Comparison of ENCODE assay signal across 14 cellular contexts in genomic region chr4:131974730-131975129, GRCh38.
DNase-seq lines count a peak whose midpoint lies in the region; ATAC-seq lines count a peak whose summit lies in the region.
"Had no signal": no experiment of that assay in that cellular context is flagged by ENCODE, and none has a peak within 500 bp of the region (broad histone marks: within the 10 kb centered on the region; RNA-seq: fewer than 3 reads in every experiment).

No MANE protein-coding gene starts in this region.

- H3K27me3 Mint-ChIP-seq in CD8-positive, alpha-beta memory T cell = no peaks in the 10 kb centered on the region
- no peaks in the 10 kb centered on the region for H3K27me3 Mint-ChIP-seq in activated naive CD8-positive, alpha-beta T cell treated with anti-CD3 and anti-CD28 coated beads, Interleukin-2, amount 50 U/mL, for 24 hours
- no peaks in the 10 kb centered on the region for H3K27me3 Mint-ChIP-seq in memory B cell

- H3K4me3 ChIP-seq in CD8-positive, alpha-beta memory T cell (ENCODE audit: low read length) = no peak overlapping the region
- peak overlapping the region; percentile 65 for H3K4me3 ChIP-seq in Jurkat, Clone E6-1 (ENCODE audit: low read length)
- H3K4me3 ChIP-seq: mucosa of descending colon had no signal

- H3K36me3 Mint-ChIP-seq in CD8-positive, alpha-beta memory T cell = no peaks in the 10 kb centered on the region
- no peaks in the 10 kb centered on the region for H3K36me3 Mint-ChIP-seq in activated naive CD8-positive, alpha-beta T cell treated with anti-CD3 and anti-CD28 coated beads, Interleukin-2, amount 50 U/mL, for 24 hours (ENCODE audit: low read depth)
- peaks cover 3% of the 10 kb centered on the region for H3K36me3 Mint-ChIP-seq in memory B cell

- no peak for DNase-seq in CD8-positive, alpha-beta memory T cell
- DNase-seq in Jurkat, Clone E6-1 (ENCODE audit: low read depth, low spot score) = no peak
- DNase-seq in activated naive CD8-positive, alpha-beta T cell treated with anti-CD3 and anti-CD28 coated beads, Interleukin-2, amount 50 U/mL, for 24 hours = no peak
- DNase-seq in memory B cell (ENCODE audit: low spot score in 2 of 2) = no peak
- no peak for DNase-seq in cortex of kidney (lab: John Stamatoyannopoulos, UW)
- DNase-seq in NCI-H1092 (lab: John Stamatoyannopoulos, UW) = no peak
- DNase-seq in NCI-H510A treated with DMSO at 0.1 percent for 48 hours (lab: John Stamatoyannopoulos, UW) = no peak
- no peak for DNase-seq in SW480 (ENCODE audit: low spot score)
- DNase-seq: activated CD4-positive, alpha-beta T cell treated with anti-CD3 and anti-CD28 coated beads for 1 hour; COR-L47; HCEC 1CT; mucosa of descending colon; NCI-H446 treated with DMSO at 0.1 percent for 48 hours; SHP77 had no signal

- no peaks in the 10 kb centered on the region for H3K4me1 Mint-ChIP-seq in CD8-positive, alpha-beta memory T cell
- no peaks in the 10 kb centered on the region for H3K4me1 Mint-ChIP-seq in activated naive CD8-positive, alpha-beta T cell treated with anti-CD3 and anti-CD28 coated beads, Interleukin-2, amount 50 U/mL, for 24 hours
- no peaks in the 10 kb centered on the region for H3K4me1 Mint-ChIP-seq in memory B cell

- H3K27ac ChIP-seq in CD8-positive, alpha-beta memory T cell (ENCODE audit: low read depth, low read length) = no peak overlapping the region

- no peaks in the 10 kb centered on the region for H3K36me3 ChIP-seq in CD8-positive, alpha-beta memory T cell (ENCODE audit: insufficient read depth, low read length)

- H3K4me1 ChIP-seq in CD8-positive, alpha-beta memory T cell (ENCODE audit: insufficient read depth, low read length) = no peaks in the 10 kb centered on the region

- H3K27ac Mint-ChIP-seq in CD8-positive, alpha-beta memory T cell = no peak overlapping the region
- H3K27ac Mint-ChIP-seq in activated naive CD8-positive, alpha-beta T cell treated with anti-CD3 and anti-CD28 coated beads, Interleukin-2, amount 50 U/mL, for 24 hours = no peak overlapping the region
- H3K27ac Mint-ChIP-seq in memory B cell = no peak overlapping the region

- CTCF ChIA-PET in CD8-positive, alpha-beta memory T cell (lab: Charles Lee) = no interaction called here

- peaks cover 0 to 28% (median 15%) of the 10 kb centered on the region in 5 donors for H3K9me3 Mint-ChIP-seq in CD8-positive, alpha-beta memory T cell
- H3K9me3 Mint-ChIP-seq in activated naive CD8-positive, alpha-beta T cell treated with anti-CD3 and anti-CD28 coated beads, Interleukin-2, amount 50 U/mL, for 24 hours = peaks cover 12% of the 10 kb centered on the region
- peaks cover 5% of the 10 kb centered on the region for H3K9me3 Mint-ChIP-seq in memory B cell

- no peak for ATAC-seq in activated naive CD8-positive, alpha-beta T cell treated with anti-CD3 and anti-CD28 coated beads, Interleukin-2, amount 50 U/mL, for 24 hours
- ATAC-seq in memory B cell (ENCODE audit: low read depth) = no peak
- ATAC-seq: mucosa of descending colon had no signal

- H3K9me3 ChIP-seq in CD8-positive, alpha-beta memory T cell (ENCODE audit: low read length) = no peaks in the 10 kb centered on the region

- no peaks in the 10 kb centered on the region for H3K27me3 ChIP-seq in CD8-positive, alpha-beta memory T cell (ENCODE audit: insufficient read depth, low read length, poor library complexity, severe bottlenecking)

- H3K4me3 Mint-ChIP-seq in CD8-positive, alpha-beta memory T cell = peak overlapping the region in 4 of 7 donors; percentile 49 to 76 (median 66)
- H3K4me3 Mint-ChIP-seq in activated naive CD8-positive, alpha-beta T cell treated with anti-CD3 and anti-CD28 coated beads, Interleukin-2, amount 50 U/mL, for 24 hours = peak overlapping the region; percentile 58
- H3K4me3 Mint-ChIP-seq in memory B cell = peak overlapping the region; percentile 77

- POLR2A ChIA-PET in CD8-positive, alpha-beta memory T cell (lab: Charles Lee) = no interaction called here
